1 cellular context compared by ENCODE assay signal in genomic region chr6:28488916-28489365, GRCh38.
A peak's percentile ranks its signal among the peaks of the same experiment; 100 is the strongest.
TF ChIP-seq lines count a peak whose summit lies in the region.

No MANE protein-coding gene starts in this region.

TF ChIP-seq in K562, 482 proteins besides CTCF, POLR2A, EP300 and RAD21 (continued from another document and continues in another):
- TF ChIP-seq CHAMP1 (IDR thresholded peaks at IDR 0.05): peak; percentile 34; the same call in 1 of the 2 replicates
- no peak for TF ChIP-seq NR4A1 (CRISPR knock-in tag; IDR thresholded peaks at IDR 0.05)
- TF ChIP-seq NR4A1 (tag; IDR thresholded peaks at IDR 0.05): peak; percentile 57; the same call in 1 of the 2 replicates
- TF ChIP-seq ZNF431 (CRISPR knock-in tag; IDR thresholded peaks at IDR 0.05): no peak
- no peak for TF ChIP-seq MBD2 (IDR thresholded peaks at IDR 0.05; ENCODE audit: borderline replicate concordance, low read depth)
- no peak for TF ChIP-seq ZNF197 (CRISPR knock-in tag; IDR thresholded peaks at IDR 0.05; ENCODE audit: low read depth)
- TF ChIP-seq GMEB1 (CRISPR knock-in tag; IDR thresholded peaks at IDR 0.05): no peak
- no peak for TF ChIP-seq PKNOX1 (IDR thresholded peaks at IDR 0.05)
- no peak for TF ChIP-seq UBTF (IDR thresholded peaks at IDR 0.05; ENCODE audit: borderline replicate concordance in 1 of 2, low read depth in 2 of 2, low read length in 2 of 2)
- TF ChIP-seq ZNF311 (CRISPR knock-in tag; IDR thresholded peaks at IDR 0.05): peak; percentile 73; the same call in 1 of the 2 replicates
- peak in 1 of 2 experiments; percentile 56 for TF ChIP-seq NCOA2 (IDR thresholded peaks at IDR 0.05; ENCODE audit: partially characterized antibody in 2 of 2)
- TF ChIP-seq NCOR1 (IDR thresholded peaks at IDR 0.05): no peak
- TF ChIP-seq TARDBP (IDR thresholded peaks at IDR 0.05): 0 out of 2 replicates have a peak, but pooled peaks have one; percentile 19
- 0 out of 2 replicates have a peak, but pooled peaks have one; percentile 59 for TF ChIP-seq MXI1 (IDR thresholded peaks at IDR 0.05; ENCODE audit: low read depth, low read length)
- TF ChIP-seq HDAC1 (IDR thresholded peaks at IDR 0.05): peak in 1 of 2 experiments; percentile 91; a peak in 2 of 4 replicates
- TF ChIP-seq SOX6 (IDR thresholded peaks at IDR 0.05): peak; percentile 55; the same call in 1 of the 2 replicates
- TF ChIP-seq HEY1 (CRISPR knock-in tag; IDR thresholded peaks at IDR 0.05; ENCODE audit: borderline replicate concordance): peak; percentile 43; the same call in 1 of the 2 replicates
- peak; percentile 76 for TF ChIP-seq KHSRP (IDR thresholded peaks at IDR 0.05)
- TF ChIP-seq NR2C1 (IDR thresholded peaks at IDR 0.05): peak; percentile 10; the same call in 1 of the 2 replicates
- TF ChIP-seq NR2C1 (tag; IDR thresholded peaks at IDR 0.05): no peak
- peak; percentile 93 for TF ChIP-seq ZNF592 (IDR thresholded peaks at IDR 0.05)
- TF ChIP-seq PHF21A (IDR thresholded peaks at IDR 0.05; ENCODE audit: borderline replicate concordance, low read depth): 0 out of 2 replicates have a peak, but pooled peaks have one; percentile 17
- no peak for TF ChIP-seq ZNF778 (CRISPR knock-in tag; IDR thresholded peaks at IDR 0.05)
- TF ChIP-seq FOXK2 (conservative IDR thresholded peaks at IDR 0.05 in 1 of 2, IDR thresholded peaks at IDR 0.05 in 1 of 2; ENCODE audit: low read depth in 2 of 2): peak; percentile 48 to 70; a peak in 3 of 4 replicates
- TF ChIP-seq GATAD2B (IDR thresholded peaks at IDR 0.05; ENCODE audit: borderline replicate concordance): peak; percentile 41; the same call in 1 of the 2 replicates
- TF ChIP-seq HDAC6 (IDR thresholded peaks at IDR 0.05; ENCODE audit: low read depth, low read length): no peak
- TF ChIP-seq BRF1 (IDR thresholded peaks at IDR 0.05; ENCODE audit: borderline replicate concordance, extremely low read depth, insufficient read length): peak; percentile 51
- TF ChIP-seq HDGF (IDR thresholded peaks at IDR 0.05): no peak
- peak; percentile 79 for TF ChIP-seq POLR3G (IDR thresholded peaks at IDR 0.05; ENCODE audit: extremely low read depth, insufficient read length, insufficient replicate concordance)
- TF ChIP-seq HMBOX1 (IDR thresholded peaks at IDR 0.05): peak; percentile 93
- TF ChIP-seq RNF219 (CRISPR knock-in tag; IDR thresholded peaks at IDR 0.05): no peak
- no peak for TF ChIP-seq ZBTB34 (CRISPR knock-in tag; IDR thresholded peaks at IDR 0.05)
- no peak for TF ChIP-seq E2F4 (CRISPR knock-in tag; IDR thresholded peaks at IDR 0.05; ENCODE audit: low read depth)
- 0 out of 2 replicates have a peak, but pooled peaks have one; percentile 33 for TF ChIP-seq LCOR (CRISPR knock-in tag; IDR thresholded peaks at IDR 0.05)
- TF ChIP-seq RFX5 (IDR thresholded peaks at IDR 0.05; ENCODE audit: low read depth, low read length): peak; percentile 65; the same call in 1 of the 2 replicates
- TF ChIP-seq CREM (IDR thresholded peaks at IDR 0.05; ENCODE audit: low read depth): peak; percentile 20; the same call in 1 of the 2 replicates
- no peak for TF ChIP-seq HIVEP1 (CRISPR knock-in tag; IDR thresholded peaks at IDR 0.05)
- TF ChIP-seq ZNF384 (IDR thresholded peaks at IDR 0.05; ENCODE audit: low read depth, low read length): 0 out of 2 replicates have a peak, but pooled peaks have one; percentile 10
